Comparison of ENCODE assay signal across 14 cellular contexts in the genomic region with DNA sequence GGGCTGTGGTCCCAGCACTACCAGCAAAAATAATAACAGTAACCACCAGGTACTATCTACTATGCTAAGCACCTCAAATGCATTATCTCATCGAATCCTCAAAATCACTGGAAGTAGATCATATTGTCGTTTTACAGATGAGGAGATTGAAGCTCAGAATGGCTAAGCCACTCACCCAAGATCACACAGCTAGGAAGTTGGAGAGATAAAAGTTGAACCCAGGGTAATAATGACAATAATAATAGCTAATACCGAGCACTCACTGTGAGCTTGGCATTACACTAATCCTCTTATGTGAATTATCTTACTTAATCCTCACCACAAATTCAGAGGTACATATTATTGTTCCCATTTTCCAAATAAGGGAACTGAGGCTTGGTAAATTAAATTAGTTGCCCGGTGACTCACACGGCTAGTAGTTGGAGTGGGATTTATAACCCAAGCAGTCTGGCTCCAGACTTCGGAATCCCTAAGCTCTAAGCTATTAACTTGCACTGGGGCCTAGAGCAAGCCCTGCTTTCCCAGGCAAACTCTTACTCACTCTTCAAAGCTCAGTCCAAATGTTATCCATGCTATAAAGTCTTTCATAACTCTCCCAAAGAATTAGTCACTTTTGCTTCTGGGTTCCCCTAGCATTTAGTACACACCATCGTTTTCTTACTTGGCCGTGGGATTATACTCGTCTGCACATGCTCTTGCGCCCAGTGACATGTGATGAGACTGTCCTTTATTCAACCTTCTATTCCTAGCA. TPM values are rescaled to one million over a fixed set of nuclear protein-coding genes. Genes with fewer than 3 reads are reported as not detected.
A peak's percentile ranks its signal among the peaks of the same experiment; 100 is the strongest.
DNase-seq lines count a peak whose midpoint lies in the region; ATAC-seq, FAIRE-seq and TF ChIP-seq lines count a peak whose summit lies in the region.
"Had no signal": no experiment of that assay in that cellular context is flagged by ENCODE, and none has a peak within 500 bp of the region (broad histone marks: within the 10 kb centered on the region; RNA-seq: fewer than 3 reads in every experiment).

No MANE protein-coding gene starts in this region.

- POLR2A ChIA-PET in activated CD8-positive, alpha-beta T cell treated with anti-CD3 and anti-CD28 coated beads, Interleukin-2, amount 10 ng/mL, durations not matched to agents 7 days and 5 days (lab: Charles Lee) = no interaction called here

- H3K9me3 ChIP-seq in keratinocyte (ENCODE audit: control insufficient read depth, low read depth, low read length) (no peaks in the 10 kb centered on the region), aorta (ENCODE audit: control insufficient read depth, low read length) (no peaks in the 10 kb centered on the region)

- H4K20me1 ChIP-seq in keratinocyte (ENCODE audit: control insufficient read depth, extremely low read depth, insufficient read depth, low read length) = no peaks in the 10 kb centered on the region

- H3K4me2 ChIP-seq in keratinocyte (ENCODE audit: control insufficient read depth, extremely low read depth, insufficient read depth, low read depth, low read length) = peak overlapping the region; percentile 65

- no peak overlapping the region for H3K27ac Mint-ChIP-seq in natural killer cell treated with Interleukin-12 subunit alpha and Interleukin-12 subunit beta and Interleukin-15 and Interleukin-18, amount 100 ng/mL, for 72 hours
- H3K27ac Mint-ChIP-seq in activated CD8-positive, alpha-beta T cell treated with anti-CD3 and anti-CD28 coated beads, Interleukin-2, amount 10 ng/mL, durations not matched to agents 7 days and 5 days = no peak overlapping the region
- H3K27ac Mint-ChIP-seq: activated CD8-positive, alpha-beta T cell treated with anti-CD3 and anti-CD28 coated beads for 36 hours; effector memory CD8-positive, alpha-beta T cell; naive thymus-derived CD4-positive, alpha-beta T cell had no signal

- H3K27me3 ChIP-seq in bronchial epithelial cell (ENCODE audit: control insufficient read depth, insufficient read depth, low read length) (no peaks in the 10 kb centered on the region), keratinocyte (ENCODE audit: control insufficient read depth, extremely low read depth, insufficient read depth, low read length) (no peaks in the 10 kb centered on the region), aorta (ENCODE audit: control insufficient read depth in 1 of 2, insufficient read depth in 2 of 2, low read length in 1 of 2) (no peaks in the 10 kb centered on the region)

- peaks cover 67% of the 10 kb centered on the region for H3K4me1 ChIP-seq in keratinocyte (ENCODE audit: control insufficient read depth, extremely low read depth, insufficient read depth, low read length)
- H3K4me1 ChIP-seq in aorta (ENCODE audit: control insufficient read depth in 1 of 2, insufficient read depth in 2 of 2, low read length in 2 of 2) = no peaks in the 10 kb centered on the region

- intact Hi-C loops in Right ventricle myocardium inferior (cut with DNase I) = no loop called here
- intact Hi-C loops in cardiac septum (cut with DNase I) = no loop called here
- intact Hi-C loops in aorta (cut with DNase I) = no loop called here

- peak; percentile 98 for FAIRE-seq in bronchial epithelial cell (lab: Jason Lieb, UNC)
- peak; percentile 87 for FAIRE-seq in keratinocyte (lab: Jason Lieb, UNC)
- FAIRE-seq: A204.1 had no signal

- H3K36me3 ChIP-seq in bronchial epithelial cell (ENCODE audit: control insufficient read depth, insufficient read depth, low read length) (peaks cover 2% of the 10 kb centered on the region), keratinocyte (ENCODE audit: control insufficient read depth in 2 of 2, extremely low read depth in 1 of 2, insufficient read depth in 2 of 2, low read length in 2 of 2) (no peaks in the 10 kb centered on the region), aorta (ENCODE audit: control insufficient read depth in 1 of 2, insufficient read depth in 2 of 2, low read length in 1 of 2) (no peaks in the 10 kb centered on the region)

- no peak for TF ChIP-seq CTCF in bronchial epithelial cell (IDR thresholded peaks at IDR 0.05; ENCODE audit: insufficient read depth, low read length, severe bottlenecking)
- no peak for TF ChIP-seq CTCF in keratinocyte (optimal IDR thresholded peaks at IDR 0.05 in 1 of 3, IDR thresholded peaks at IDR 0.05 in 1 of 3, conservative IDR thresholded peaks at IDR 0.05 in 1 of 3; ENCODE audit: extremely low read depth in 1 of 3, insufficient read depth in 2 of 3, low read length in 3 of 3)

- H3K4me3 ChIP-seq in bronchial epithelial cell (ENCODE audit: low read depth, low read length) (no peak overlapping the region), keratinocyte (ENCODE audit: control insufficient read depth in 2 of 3, extremely low read depth in 1 of 3, insufficient read depth in 2 of 3, low read depth in 1 of 3, low read length in 3 of 3) (no peak overlapping the region), aorta (ENCODE audit: low read length in 2 of 2) (no peak overlapping the region)

- H3K9me3 Mint-ChIP-seq in natural killer cell treated with Interleukin-12 subunit alpha and Interleukin-12 subunit beta and Interleukin-15 and Interleukin-18, amount 100 ng/mL, for 72 hours = no peaks in the 10 kb centered on the region
- no peaks in the 10 kb centered on the region for H3K9me3 Mint-ChIP-seq in activated CD8-positive, alpha-beta T cell treated with anti-CD3 and anti-CD28 coated beads, Interleukin-2, amount 10 ng/mL, durations not matched to agents 7 days and 5 days (ENCODE audit: insufficient read depth)
- H3K9me3 Mint-ChIP-seq: activated CD8-positive, alpha-beta T cell treated with anti-CD3 and anti-CD28 coated beads for 36 hours; effector memory CD8-positive, alpha-beta T cell; naive thymus-derived CD4-positive, alpha-beta T cell had no signal

- H3K4me1 Mint-ChIP-seq in natural killer cell treated with Interleukin-12 subunit alpha and Interleukin-12 subunit beta and Interleukin-15 and Interleukin-18, amount 100 ng/mL, for 72 hours (ENCODE audit: low read depth in 2 of 2) = no peaks in the 10 kb centered on the region
- H3K4me1 Mint-ChIP-seq in activated CD8-positive, alpha-beta T cell treated with anti-CD3 and anti-CD28 coated beads, Interleukin-2, amount 10 ng/mL, durations not matched to agents 7 days and 5 days (ENCODE audit: low read depth) = no peaks in the 10 kb centered on the region

- H2AFZ ChIP-seq in keratinocyte (ENCODE audit: control insufficient read depth, low read length) = no peak overlapping the region

- H3K27ac ChIP-seq in keratinocyte (ENCODE audit: control insufficient read depth, insufficient read depth, low read length) (peak overlapping the region; percentile 89), aorta (ENCODE audit: low read depth in 1 of 2, low read length in 2 of 2) (no peak overlapping the region)
- H3K27ac ChIP-seq: KMS-11 had no signal

- no peak overlapping the region for H3K4me3 Mint-ChIP-seq in natural killer cell treated with Interleukin-12 subunit alpha and Interleukin-12 subunit beta and Interleukin-15 and Interleukin-18, amount 100 ng/mL, for 72 hours
- no peak overlapping the region for H3K4me3 Mint-ChIP-seq in activated CD8-positive, alpha-beta T cell treated with anti-CD3 and anti-CD28 coated beads, Interleukin-2, amount 10 ng/mL, durations not matched to agents 7 days and 5 days
- H3K4me3 Mint-ChIP-seq: activated CD8-positive, alpha-beta T cell treated with anti-CD3 and anti-CD28 coated beads for 36 hours; effector memory CD8-positive, alpha-beta T cell; naive thymus-derived CD4-positive, alpha-beta T cell had no signal

- CTCF ChIA-PET in activated CD8-positive, alpha-beta T cell treated with anti-CD3 and anti-CD28 coated beads, Interleukin-2, amount 10 ng/mL, durations not matched to agents 7 days and 5 days (lab: Charles Lee) = no interaction called here

- in situ Hi-C loops in KBM-7 (cut with MboI; ENCODE audit: low pct_unique_long_range_greater_than_20kb, low sequenced_read_pairs) = no loop called here

- ATAC-seq in Right ventricle myocardium inferior (peak; percentile 53), aorta (ENCODE audit: low FRiP score) (peak; percentile 75)
- no peak for ATAC-seq in natural killer cell treated with Interleukin-12 subunit alpha and Interleukin-12 subunit beta and Interleukin-15 and Interleukin-18, amount 100 ng/mL, for 72 hours
- ATAC-seq in activated CD8-positive, alpha-beta T cell treated with anti-CD3 and anti-CD28 coated beads, Interleukin-2, amount 10 ng/mL, durations not matched to agents 7 days and 5 days = no peak
- ATAC-seq: activated CD8-positive, alpha-beta T cell treated with anti-CD3 and anti-CD28 coated beads for 36 hours; effector memory CD8-positive, alpha-beta T cell; naive thymus-derived CD4-positive, alpha-beta T cell had no signal

- peaks cover 10% of the 10 kb centered on the region for H3K9me1 ChIP-seq in keratinocyte (ENCODE audit: control insufficient read depth, extremely low read depth, insufficient read depth, low read length)

- H3K36me3 Mint-ChIP-seq in natural killer cell treated with Interleukin-12 subunit alpha and Interleukin-12 subunit beta and Interleukin-15 and Interleukin-18, amount 100 ng/mL, for 72 hours = no peaks in the 10 kb centered on the region
- no peaks in the 10 kb centered on the region for H3K36me3 Mint-ChIP-seq in activated CD8-positive, alpha-beta T cell treated with anti-CD3 and anti-CD28 coated beads, Interleukin-2, amount 10 ng/mL, durations not matched to agents 7 days and 5 days (ENCODE audit: low read depth)

- DNase-seq in Right ventricle myocardium inferior (ENCODE audit: missing footprints) (no peak), cardiac septum (ENCODE audit: low spot score) (no peak), bronchial epithelial cell (ENCODE audit: low read depth) (peak; percentile 98), keratinocyte (ENCODE audit: low read depth, low spot score) (peak; percentile 71), aorta (peak in 1 of 2 donors; percentile 66), KBM-7 (no peak)
- DNase-seq in natural killer cell treated with Interleukin-12 subunit alpha and Interleukin-12 subunit beta and Interleukin-15 and Interleukin-18, amount 100 ng/mL, for 72 hours (ENCODE audit: low spot score) = no peak
- DNase-seq in activated CD8-positive, alpha-beta T cell treated with anti-CD3 and anti-CD28 coated beads, Interleukin-2, amount 10 ng/mL, durations not matched to agents 7 days and 5 days = no peak
- DNase-seq: activated CD8-positive, alpha-beta T cell treated with anti-CD3 and anti-CD28 coated beads for 36 hours; effector memory CD8-positive, alpha-beta T cell; naive thymus-derived CD4-positive, alpha-beta T cell; RPMI8226 had no signal

- peak overlapping the region; percentile 51 for H3K9ac ChIP-seq in keratinocyte (ENCODE audit: control insufficient read depth, extremely low read depth, insufficient read depth, low read length)
- H3K9ac ChIP-seq: KMS-11 had no signal

- dilution Hi-C loops in keratinocyte (cut with MboI; ENCODE audit: extremely low pct_ligation_motif_present, low sequenced_read_pairs) = no loop called here

- 87 to 89% methylated on average over 10 of the region's 10 CpGs for WGBS in aorta, 2 donors

- no peaks in the 10 kb centered on the region for H3K79me2 ChIP-seq in keratinocyte (ENCODE audit: control insufficient read depth, insufficient read depth, low read length)

- H3K27me3 Mint-ChIP-seq in natural killer cell treated with Interleukin-12 subunit alpha and Interleukin-12 subunit beta and Interleukin-15 and Interleukin-18, amount 100 ng/mL, for 72 hours = peaks cover 16 to 20% of the 10 kb centered on the region in 2 donors
- H3K27me3 Mint-ChIP-seq in activated CD8-positive, alpha-beta T cell treated with anti-CD3 and anti-CD28 coated beads, Interleukin-2, amount 10 ng/mL, durations not matched to agents 7 days and 5 days (ENCODE audit: low read depth) = peaks cover 35% of the 10 kb centered on the region

RNA-seq across cellular contexts. Expression of a gene that starts 3.8 kb away (rescaled TPM):
- total RNA-seq in Right ventricle myocardium inferior = 0.65 TPM
- total RNA-seq in cardiac septum = 0.38 TPM
- total RNA-seq in bronchial epithelial cell = 5.4 and 5.8 TPM in 2 replicates
- polyA plus RNA-seq in keratinocyte = 1.7 to 3.8 TPM (median 2.4 TPM) in 3 replicates
- polyA plus RNA-seq in keratinocyte (2011; ENCODE audit: low read depth) = 0.82 TPM
- polyA plus RNA-seq in keratinocyte (2011; cell fraction: cytosol; rRNA removed) = 0.75 and 1.5 TPM in 2 replicates
- 2.6 and 3.3 TPM in 2 replicates for polyA plus RNA-seq in keratinocyte (2011; cell fraction: nucleus; rRNA removed)
- 3.2 and 4.5 TPM in 2 replicates for polyA plus RNA-seq in keratinocyte (2012; ENCODE audit: low replicate concordance)
- 2.5 to 7.3 TPM (median 5.1 TPM) in 3 replicates for polyA minus RNA-seq in keratinocyte
- polyA minus RNA-seq in keratinocyte (2011; cell fraction: cytosol; rRNA and poly(A)+ RNA removed) = 4.4 TPM
- polyA minus RNA-seq in keratinocyte (2011; cell fraction: nucleus; rRNA and poly(A)+ RNA removed) = 3.5 and 4.7 TPM in 2 replicates
- 1 to 10 TPM in 1 of 2 donors, under 1 TPM in 1; 0.91 to 2.7 TPM for total RNA-seq in aorta
- polyA plus RNA-seq in aorta = not detected
- total RNA-seq in natural killer cell treated with Interleukin-12 subunit alpha and Interleukin-12 subunit beta and Interleukin-15 and Interleukin-18, amount 100 ng/mL, for 72 hours = not detected
- not detected for total RNA-seq in activated CD8-positive, alpha-beta T cell treated with anti-CD3 and anti-CD28 coated beads, Interleukin-2, amount 10 ng/mL, durations not matched to agents 7 days and 5 days
- total RNA-seq: activated CD8-positive, alpha-beta T cell treated with anti-CD3 and anti-CD28 coated beads for 36 hours had no signal
- polyA plus RNA-seq: naive thymus-derived CD4-positive, alpha-beta T cell had no signal

RNA-seq across cellular contexts. Expression of a gene that starts 9.3 kb away (rescaled TPM):
- 17.0 TPM for total RNA-seq in Right ventricle myocardium inferior
- total RNA-seq in cardiac septum = 22.7 TPM
- total RNA-seq in bronchial epithelial cell = under 0.01 TPM in 1 of 2 replicates, not detected in the other
- polyA plus RNA-seq in keratinocyte = 0.03 to 0.05 TPM in 2 of 3 replicates, not detected in the other
- polyA plus RNA-seq in keratinocyte (2011; ENCODE audit: low read depth) = not detected
- polyA plus RNA-seq in keratinocyte (2011; cell fraction: cytosol; rRNA removed) = not detected in 2 replicates
- 0.08 TPM in 1 of 2 replicates, not detected in the other for polyA plus RNA-seq in keratinocyte (2011; cell fraction: nucleus; rRNA removed)
- polyA plus RNA-seq in keratinocyte (2012; ENCODE audit: low replicate concordance) = 0.16 TPM in 1 of 2 replicates, not detected in the other
- 0.13 TPM in 1 of 3 replicates, not detected in the others for polyA minus RNA-seq in keratinocyte
- polyA minus RNA-seq in keratinocyte (2011; cell fraction: cytosol; rRNA and poly(A)+ RNA removed) = not detected
- not detected in 2 replicates for polyA minus RNA-seq in keratinocyte (2011; cell fraction: nucleus; rRNA and poly(A)+ RNA removed)
- total RNA-seq in aorta = under 1 TPM; 0.15 to 0.36 TPM
- under 1 TPM in 1 of 2 donors, not detected in 1; 0.13 TPM for polyA plus RNA-seq in aorta
- not detected for total RNA-seq in natural killer cell treated with Interleukin-12 subunit alpha and Interleukin-12 subunit beta and Interleukin-15 and Interleukin-18, amount 100 ng/mL, for 72 hours
- not detected for total RNA-seq in activated CD8-positive, alpha-beta T cell treated with anti-CD3 and anti-CD28 coated beads, Interleukin-2, amount 10 ng/mL, durations not matched to agents 7 days and 5 days
- total RNA-seq: activated CD8-positive, alpha-beta T cell treated with anti-CD3 and anti-CD28 coated beads for 36 hours; naive thymus-derived CD4-positive, alpha-beta T cell had no signal
- polyA plus RNA-seq: naive thymus-derived CD4-positive, alpha-beta T cell had no signal

RNA-seq across cellular contexts. Expression of a gene that starts 58.6 kb away (rescaled TPM):
- total RNA-seq in Right ventricle myocardium inferior (17.8 TPM), cardiac septum (15.5 TPM), bronchial epithelial cell (8.4 and 9.0 TPM in 2 replicates), aorta (10 to 100 TPM; 26.2 to 27.8 TPM)
- polyA plus RNA-seq in keratinocyte (7.9 to 23.3 TPM (median 13.6 TPM) in 3 replicates), aorta (10 to 100 TPM in 1 of 2 donors, 1 to 10 TPM in 1; 8.0 to 31.9 TPM)
- polyA plus RNA-seq in keratinocyte (2011; ENCODE audit: low read depth) = 24.6 TPM
- polyA plus RNA-seq in keratinocyte (2011; cell fraction: cytosol; rRNA removed) = 7.7 and 11.7 TPM in 2 replicates
- 28.0 and 33.6 TPM in 2 replicates for polyA plus RNA-seq in keratinocyte (2011; cell fraction: nucleus; rRNA removed)
- 8.4 and 40.3 TPM in 2 replicates for polyA plus RNA-seq in keratinocyte (2012; ENCODE audit: low replicate concordance)
- polyA minus RNA-seq in keratinocyte = 8.6 to 36.7 TPM (median 15.6 TPM) in 3 replicates
- polyA minus RNA-seq in keratinocyte (2011; cell fraction: cytosol; rRNA and poly(A)+ RNA removed) = 11.3 TPM
- 11.7 and 14.9 TPM in 2 replicates for polyA minus RNA-seq in keratinocyte (2011; cell fraction: nucleus; rRNA and poly(A)+ RNA removed)
- 100 to 1,000 TPM in 1 of 2 donors, 10 to 100 TPM in 1; 70.0 to 140 TPM for total RNA-seq in natural killer cell treated with Interleukin-12 subunit alpha and Interleukin-12 subunit beta and Interleukin-15 and Interleukin-18, amount 100 ng/mL, for 72 hours
- total RNA-seq in activated CD8-positive, alpha-beta T cell treated with anti-CD3 and anti-CD28 coated beads, Interleukin-2, amount 10 ng/mL, durations not matched to agents 7 days and 5 days = 10 to 100 TPM; 79.0 to 81.3 TPM

Comparison
In these comparisons a context has a peak if more than half of its experiments do, and no peak if none do; other contexts are left out.
1. ATAC-seq: peak in Right ventricle myocardium inferior (single experiment) and aorta (single experiment); none in natural killer cell treated with Interleukin-12 subunit alpha and Interleukin-12 subunit beta and Interleukin-15 and Interleukin-18, amount 100 ng/mL, for 72 hours (0 of 2) and activated CD8-positive, alpha-beta T cell treated with anti-CD3 and anti-CD28 coated beads, Interleukin-2, amount 10 ng/mL, durations not matched to agents 7 days and 5 days (single experiment).
2. DNase-seq: peak in bronchial epithelial cell (single experiment) and keratinocyte (single experiment); none in Right ventricle myocardium inferior (single experiment), cardiac septum (single experiment), natural killer cell treated with Interleukin-12 subunit alpha and Interleukin-12 subunit beta and Interleukin-15 and Interleukin-18, amount 100 ng/mL, for 72 hours (single experiment), activated CD8-positive, alpha-beta T cell treated with anti-CD3 and anti-CD28 coated beads, Interleukin-2, amount 10 ng/mL, durations not matched to agents 7 days and 5 days (single experiment) and KBM-7 (single experiment).
3. RNA of a gene that starts 9.3 kb away (total RNA-seq): 22.7 TPM in cardiac septum (single experiment) and 17.0 TPM in Right ventricle myocardium inferior (single experiment); 0.15 to 0.36 TPM in aorta, under 0.01 TPM in bronchial epithelial cell, not detected in natural killer cell treated with Interleukin-12 subunit alpha and Interleukin-12 subunit beta and Interleukin-15 and Interleukin-18, amount 100 ng/mL, for 72 hours and not detected in activated CD8-positive, alpha-beta T cell treated with anti-CD3 and anti-CD28 coated beads, Interleukin-2, amount 10 ng/mL, durations not matched to agents 7 days and 5 days; every median in the first group is over 10 times any median in the second.